1 cellular context compared by ENCODE assay signal in genomic region chr2:136363470-136363869, GRCh38.
TF ChIP-seq lines count a peak whose summit lies in the region.

No MANE protein-coding gene starts in this region.

TF ChIP-seq in H1, 55 proteins besides CTCF, POLR2A, EP300 and RAD21 (continued from another document):
- no peak for TF ChIP-seq ATF2 (IDR thresholded peaks at IDR 0.05; ENCODE audit: low read length)
- TF ChIP-seq SRF (IDR thresholded peaks at IDR 0.05; ENCODE audit: low read depth, low read length), result no peak
- no peak for TF ChIP-seq SAP30 (IDR thresholded peaks at IDR 0.05; ENCODE audit: insufficient read depth, insufficient replicate concordance, low read length)
- TF ChIP-seq SP1 (IDR thresholded peaks at IDR 0.05; ENCODE audit: low read depth, low read length), result no peak
TF ChIP-seq in H1: peak in this region for 0.
